ENCODE assay signal across 26 cellular contexts in the genomic region with DNA sequence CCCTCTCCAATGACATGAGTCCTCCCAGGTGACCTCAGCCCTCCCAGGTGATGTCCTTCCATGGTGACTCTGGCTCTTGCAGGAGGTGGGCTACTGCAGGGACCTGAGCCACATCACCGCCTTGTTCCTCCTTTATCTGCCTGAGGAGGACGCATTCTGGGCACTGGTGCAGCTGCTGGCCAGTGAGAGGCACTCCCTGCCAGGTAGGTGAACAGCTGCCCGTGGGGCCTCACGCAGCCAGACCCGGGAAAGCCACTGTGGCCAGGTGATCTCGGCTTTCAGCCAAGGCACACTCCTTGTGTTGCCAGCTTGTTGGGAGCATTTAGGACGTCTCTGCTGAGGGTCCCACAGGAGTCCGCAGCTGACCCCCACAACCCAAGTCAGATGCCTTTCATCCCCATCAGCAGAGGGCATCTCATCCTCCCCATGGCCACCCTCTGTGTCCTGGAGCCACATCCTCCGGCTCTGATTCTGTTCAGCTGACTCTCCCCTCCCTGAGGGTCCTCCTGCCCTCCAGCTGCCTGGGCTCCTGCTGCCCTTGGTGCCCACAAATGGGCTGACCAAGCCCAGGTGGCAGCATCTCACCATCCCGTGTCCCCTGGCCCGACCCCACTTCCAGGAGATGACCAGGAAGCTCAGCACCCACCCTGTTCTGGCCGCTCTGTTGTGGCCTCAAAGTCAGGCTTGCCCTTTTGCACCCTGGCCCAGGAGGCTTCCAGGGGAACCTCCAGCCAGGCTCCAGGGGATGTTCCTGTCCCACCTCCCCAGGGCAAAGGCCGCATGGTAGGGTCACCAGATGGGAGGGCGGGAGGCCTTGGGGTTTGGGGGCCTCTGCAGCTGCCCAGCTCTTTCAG. TPM values are rescaled to one million over a fixed set of nuclear protein-coding genes. Genes with fewer than 3 reads are reported as not detected.
"Had no signal": no experiment of that assay in that cellular context is flagged by ENCODE, and none has a peak within 500 bp of the region (broad histone marks: within the 10 kb centered on the region; RNA-seq: fewer than 3 reads in every experiment).

No MANE protein-coding gene starts in this region.

- H3K9me3 Mint-ChIP-seq: activated CD4-positive, alpha-beta T cell treated with anti-CD3 and anti-CD28 coated beads, Interleukin-2, amount 10 ng/mL, durations not matched to agents 7 days and 5 days; activated T-helper 1 cell treated with anti-CD3 and anti-CD28 coated beads, Interleukin-12 subunit alpha, Interleukin-12 subunit beta, Interleukin-2, Interleukin-4 antibody, amounts not matched to agents 30 ng/mL and 10 ng/mL and 1 ng/mL, durations not matched to agents 14 hours and 24 hours and 36 hours; T-helper 1 cell treated with Interleukin-12 subunit alpha and Interleukin-12 subunit beta and Interleukin-4 antibody, amounts not matched to agents 30 μg/mL and 1 μg/mL, for 36 hours had no signal

- H3K4me1 ChIP-seq: testis, transverse colon had no signal

- H3K4me3 Mint-ChIP-seq: activated CD4-positive, alpha-beta T cell treated with anti-CD3 and anti-CD28 coated beads, Interleukin-2, amount 10 ng/mL, durations not matched to agents 7 days and 5 days; activated T-helper 1 cell treated with anti-CD3 and anti-CD28 coated beads, Interleukin-12 subunit alpha, Interleukin-12 subunit beta, Interleukin-2, Interleukin-4 antibody, amounts not matched to agents 30 ng/mL and 10 ng/mL and 1 ng/mL, durations not matched to agents 14 hours and 24 hours and 36 hours; naive thymus-derived CD4-positive, alpha-beta T cell; T-helper 1 cell treated with Interleukin-12 subunit alpha and Interleukin-12 subunit beta and Interleukin-4 antibody, amounts not matched to agents 30 μg/mL and 1 μg/mL, for 36 hours had no signal

- H3K27ac Mint-ChIP-seq: activated CD4-positive, alpha-beta T cell treated with anti-CD3 and anti-CD28 coated beads, Interleukin-2, amount 10 ng/mL, durations not matched to agents 7 days and 5 days; activated T-helper 1 cell treated with anti-CD3 and anti-CD28 coated beads, Interleukin-12 subunit alpha, Interleukin-12 subunit beta, Interleukin-2, Interleukin-4 antibody, amounts not matched to agents 30 ng/mL and 10 ng/mL and 1 ng/mL, durations not matched to agents 14 hours and 24 hours and 36 hours; naive thymus-derived CD4-positive, alpha-beta T cell; T-helper 1 cell treated with Interleukin-12 subunit alpha and Interleukin-12 subunit beta and Interleukin-4 antibody, amounts not matched to agents 30 μg/mL and 1 μg/mL, for 36 hours had no signal

- H3K4me3 ChIP-seq: testis, transverse colon had no signal

- H3K36me3 ChIP-seq: transverse colon had no signal

- FAIRE-seq: endothelial cell of umbilical vein, keratinocyte, TTC549 had no signal

- H3K4me1 Mint-ChIP-seq: activated CD4-positive, alpha-beta T cell treated with anti-CD3 and anti-CD28 coated beads, Interleukin-2, amount 10 ng/mL, durations not matched to agents 7 days and 5 days; naive thymus-derived CD4-positive, alpha-beta T cell had no signal

- H3K9me3 ChIP-seq: testis, transverse colon had no signal

- DNase-seq: activated CD4-positive, alpha-beta T cell treated with anti-CD3 and anti-CD28 coated beads, Interleukin-2, amount 10 ng/mL, durations not matched to agents 7 days and 5 days; activated gamma-delta T cell; activated naive CD4-positive, alpha-beta T cell treated with anti-CD3 and anti-CD28 coated beads, Interleukin-2, amount 50 U/mL, for 16 hours; activated T-cell treated with anti-CD3 and anti-CD28 coated beads, Interleukin-2, amount 50 U/mL, for 1 hour; amygdala; cortex of kidney; foreskin fibroblast; hippocampal formation; left cardiac atrium; left ventricle myocardium superior; midbrain; naive thymus-derived CD4-positive, alpha-beta T cell; stimulated activated CD4-positive, alpha-beta T cell treated with anti-CD3 and anti-CD28 coated beads, Interleukin-15, amount 100 ng/mL, for 24 hours; stimulated activated CD4-positive, alpha-beta T cell treated with anti-CD3 and anti-CD28 coated beads, Interleukin-2, amount 100 ng/mL, for 24 hours; stimulated activated naive CD4-positive, alpha-beta T cell; SW 1271; T-helper 9 cell; testis; transverse colon had no signal

- ATAC-seq: left cardiac atrium; left ventricle myocardium superior; naive thymus-derived CD4-positive, alpha-beta T cell had no signal

- H3K36me3 Mint-ChIP-seq: naive thymus-derived CD4-positive, alpha-beta T cell had no signal

- H3K27me3 Mint-ChIP-seq: activated CD4-positive, alpha-beta T cell treated with anti-CD3 and anti-CD28 coated beads, Interleukin-2, amount 10 ng/mL, durations not matched to agents 7 days and 5 days had no signal

- H3K27ac ChIP-seq: testis, transverse colon, VCaP had no signal

- H3K27me3 ChIP-seq: testis, transverse colon had no signal

RNA-seq across cellular contexts. Expression of gene USP6, which starts 20.1 kb away (rescaled TPM):
- polyA plus RNA-seq: keratinocyte, neural cell had no signal
